In genomic region chr5:52800394-52801213, GRCh38 we compare ENCODE assay signal across 8 cellular contexts.
DNase-seq lines count a peak whose midpoint lies in the region; ATAC-seq lines count a peak whose summit lies in the region.

No MANE protein-coding gene starts in this region.

- DNase-seq in NK-92 treated with Interleukin-12 subunit alpha and Interleukin-12 subunit beta, amount 100 ng/mL, for 24 hours (lab: John Stamatoyannopoulos, UW): peak; percentile 50
- no peak for DNase-seq in NK-92 (lab: John Stamatoyannopoulos, UW; ENCODE audit: unreplicated experiment)
- peak; percentile 1 for DNase-seq in NCI-H2196 treated with DMSO at 0.1 percent for 48 hours (lab: John Stamatoyannopoulos, UW; ENCODE audit: unreplicated experiment)
- DNase-seq in activated CD8-positive, alpha-beta memory T cell treated with anti-CD3 and anti-CD28 coated beads for 48 hours (ENCODE audit: low read depth in 2 of 3, low spot score in 2 of 3): peak; percentile 20 to 45 (median 33)
- peak; percentile 34 to 45 (median 36) for DNase-seq in effector memory CD4-positive, alpha-beta T cell
- peak; percentile 62 for DNase-seq in medulla oblongata (ENCODE audit: extremely low spot score)
- peak; percentile 40 for DNase-seq in stimulated activated CD8-positive, alpha-beta memory T cell treated with anti-CD3 and anti-CD28 coated beads, Interleukin-12 subunit alpha, Interleukin-12 subunit beta, amount 100 ng/mL, for 4 hours (ENCODE audit: low read depth)

- peaks cover 20% of the 10 kb centered on the region for H3K4me1 ChIP-seq in effector memory CD4-positive, alpha-beta T cell (ENCODE audit: control insufficient read depth, insufficient read depth, low read length, poor library complexity, severe bottlenecking)

- H3K4me3 ChIP-seq in effector memory CD4-positive, alpha-beta T cell (ENCODE audit: insufficient read depth, low read depth, low read length, poor library complexity, severe bottlenecking): peak overlapping the region; percentile 88

- H3K27me3 ChIP-seq in effector memory CD4-positive, alpha-beta T cell (replicated peaks; ENCODE audit: control insufficient read depth, insufficient read depth, low read length, poor library complexity, severe bottlenecking): no peaks in the 10 kb centered on the region

- ATAC-seq in HG02852 (IDR thresholded peaks at IDR 0.05; ENCODE audit: unreplicated experiment): peak; percentile 41

- H3K36me3 ChIP-seq in effector memory CD4-positive, alpha-beta T cell (ENCODE audit: control insufficient read depth, insufficient read depth, low read length): no peaks in the 10 kb centered on the region

- no peaks in the 10 kb centered on the region for H3K9me3 ChIP-seq in effector memory CD4-positive, alpha-beta T cell (ENCODE audit: control insufficient read depth, low read length)

- peak overlapping the region; percentile 76 for H3K27ac ChIP-seq in effector memory CD4-positive, alpha-beta T cell (ENCODE audit: insufficient read depth, low read length, poor library complexity, severe bottlenecking)
